ENCODE assay signal across 9 cellular contexts in the genomic region with DNA sequence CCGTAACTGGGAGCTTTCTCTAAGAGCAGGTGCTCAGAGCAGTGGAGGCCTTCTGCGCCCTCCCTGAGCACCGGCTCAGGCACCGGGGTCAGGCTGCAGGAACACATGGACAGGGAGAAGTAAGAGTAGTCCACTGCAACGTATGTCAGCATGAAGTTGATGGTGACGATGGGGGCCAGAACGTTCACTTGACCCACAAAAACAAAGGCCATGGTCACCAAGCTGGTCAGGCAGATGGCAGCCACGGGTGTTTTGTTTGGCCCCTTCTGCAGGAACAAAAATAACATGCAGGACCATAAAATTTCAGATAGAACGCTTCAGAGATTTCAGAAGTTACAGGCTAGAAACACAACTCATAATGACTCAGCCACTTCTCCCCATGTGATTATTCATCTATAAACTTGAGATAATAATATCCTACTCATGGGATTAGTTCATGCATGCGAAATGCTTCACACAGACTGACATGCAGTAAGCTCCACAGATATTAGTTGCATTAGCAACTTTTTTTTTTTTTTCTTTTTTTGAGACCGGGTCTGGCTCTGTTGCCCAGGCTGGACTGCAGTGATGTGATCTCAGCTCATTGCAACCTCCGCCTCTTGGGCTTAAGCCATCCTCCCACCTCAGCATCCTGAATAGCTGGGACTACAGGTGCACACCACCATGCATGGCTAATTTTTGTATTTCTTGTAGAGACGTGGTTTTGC. TPM values are rescaled to one million over a fixed set of nuclear protein-coding genes. Genes with fewer than 3 reads are reported as not detected.
DNase-seq lines count a peak whose midpoint lies in the region; ATAC-seq, FAIRE-seq and TF ChIP-seq lines count a peak whose summit lies in the region.
"Had no signal": no experiment of that assay in that cellular context is flagged by ENCODE, and none has a peak within 500 bp of the region (broad histone marks: within the 10 kb centered on the region; RNA-seq: fewer than 3 reads in every experiment).

No MANE protein-coding gene starts in this region.

- peaks cover 71% of the 10 kb centered on the region for H3K79me2 ChIP-seq in GM12878 (ENCODE audit: control insufficient read depth, insufficient read depth, low read length)

- H4K20me1 ChIP-seq in GM12878 (ENCODE audit: control insufficient read depth, insufficient read depth) = no peaks in the 10 kb centered on the region

- TF ChIP-seq CTCF in GM12878 (IDR thresholded peaks at IDR 0.05 in 2 of 3, conservative IDR thresholded peaks at IDR 0.05 in 1 of 3; ENCODE audit: control insufficient read depth in 2 of 3, extremely low read depth in 1 of 3, insufficient read depth in 1 of 3, low read depth in 3 of 3, low read length in 3 of 3) (no peak), thoracic aorta (IDR thresholded peaks at IDR 0.05) (no peak), Caco-2 (IDR thresholded peaks at IDR 0.05; ENCODE audit: insufficient read depth in 1 of 2, low read depth in 1 of 2, low read length in 1 of 2, severe bottlenecking in 1 of 2, unreplicated experiment in 1 of 2) (no peak)

- 1% methylated on average over 13 of the region's 13 CpGs for WGBS in GM12878 (ENCODE audit: insufficient coverage, insufficient replicate concordance, low lambda C conversion rate, missing lambda C conversion rate)

- FAIRE-seq in GM12878 (lab: Jason Lieb, UNC) = peak; percentile 59

- POLR2A ChIA-PET in activated CD4-positive, alpha-beta T cell treated with anti-CD3 and anti-CD28 coated beads for 36 hours (lab: Charles Lee) = interaction anchor here (0.6 to 1.2 kb wide), 2 partner anchors 18 to 84 kb away, joined by 3 to 4 read pairs; no protein-coding TSS in a partner anchor
- POLR2A ChIA-PET in activated CD4-positive, alpha-beta T cell treated with anti-CD3 and anti-CD28 coated beads, Interleukin-2, amount 10 ng/mL, durations not matched to agents 7 days and 5 days (lab: Charles Lee) = interaction anchor here (1.2 kb wide), 1 partner anchor 13 kb away, joined by 7 read pairs; no protein-coding TSS in a partner anchor
- POLR2A ChIA-PET in GM12878 (lab: Charles Lee) (interaction anchor here (0.6 to 4.2 kb wide), 9 partner anchors 9 to 340 kb away, joined by 3 to 45 read pairs (median 3); no protein-coding TSS in a partner anchor), Caco-2 (lab: Charles Lee) (no interaction called here)

- TF ChIP-seq POLR2A in GM12878 (IDR thresholded peaks at IDR 0.05; ENCODE audit: low read depth, low read length) = peak; percentile 62; the same call in 1 of the 2 replicates

- no peaks in the 10 kb centered on the region for H3K36me3 Mint-ChIP-seq in activated CD4-positive, alpha-beta T cell treated with anti-CD3 and anti-CD28 coated beads for 36 hours (ENCODE audit: low read depth)
- peaks cover 4% of the 10 kb centered on the region for H3K36me3 Mint-ChIP-seq in activated CD4-positive, alpha-beta T cell treated with anti-CD3 and anti-CD28 coated beads, Interleukin-2, amount 10 ng/mL, durations not matched to agents 7 days and 5 days (ENCODE audit: low read depth)
- no peaks in the 10 kb centered on the region for H3K36me3 Mint-ChIP-seq in Caco-2 (ENCODE audit: insufficient read depth, unreplicated experiment)

- H3K4me1 Mint-ChIP-seq in activated CD4-positive, alpha-beta T cell treated with anti-CD3 and anti-CD28 coated beads for 36 hours = peaks cover 33% of the 10 kb centered on the region
- H3K4me1 Mint-ChIP-seq in activated CD4-positive, alpha-beta T cell treated with anti-CD3 and anti-CD28 coated beads, Interleukin-2, amount 10 ng/mL, durations not matched to agents 7 days and 5 days = peaks cover 24% of the 10 kb centered on the region
- no peaks in the 10 kb centered on the region for H3K4me1 Mint-ChIP-seq in Caco-2 (ENCODE audit: low read depth, unreplicated experiment)
- H3K4me1 Mint-ChIP-seq: brain had no signal

- peaks cover 22% of the 10 kb centered on the region for H3K27me3 Mint-ChIP-seq in activated CD4-positive, alpha-beta T cell treated with anti-CD3 and anti-CD28 coated beads for 36 hours
- H3K27me3 Mint-ChIP-seq in activated CD4-positive, alpha-beta T cell treated with anti-CD3 and anti-CD28 coated beads, Interleukin-2, amount 10 ng/mL, durations not matched to agents 7 days and 5 days = peaks cover 36% of the 10 kb centered on the region
- no peaks in the 10 kb centered on the region for H3K27me3 Mint-ChIP-seq in Caco-2 (ENCODE audit: insufficient read depth, unreplicated experiment)

- no peak overlapping the region for H3K27ac Mint-ChIP-seq in activated CD4-positive, alpha-beta T cell treated with anti-CD3 and anti-CD28 coated beads for 36 hours
- H3K27ac Mint-ChIP-seq in activated CD4-positive, alpha-beta T cell treated with anti-CD3 and anti-CD28 coated beads, Interleukin-2, amount 10 ng/mL, durations not matched to agents 7 days and 5 days = no peak overlapping the region
- no peak overlapping the region for H3K27ac Mint-ChIP-seq in Caco-2 (ENCODE audit: unreplicated experiment)
- H3K27ac Mint-ChIP-seq: brain had no signal

- H3K27me3 ChIP-seq in GM12878 (replicated peaks in 1 of 2; ENCODE audit: control insufficient read depth in 2 of 2, insufficient read depth in 2 of 2, low read length in 1 of 2) = no peaks in the 10 kb centered on the region
- no peaks in the 10 kb centered on the region for H3K27me3 ChIP-seq in thoracic aorta (replicated peaks; ENCODE audit: insufficient read depth)
- no peaks in the 10 kb centered on the region for H3K27me3 ChIP-seq in Caco-2 (replicated peaks; ENCODE audit: control insufficient read depth, insufficient read depth, low read length)

- peak overlapping the region; percentile 82 for H3K4me3 ChIP-seq in GM12878
- H3K4me3 ChIP-seq in thoracic aorta = no peak overlapping the region
- no peak overlapping the region for H3K4me3 ChIP-seq in Caco-2 (ENCODE audit: low read depth, low read length)

- H3K36me3 ChIP-seq in GM12878 (ENCODE audit: control insufficient read depth in 2 of 2, insufficient read depth in 2 of 2, low read length in 1 of 2) = no peaks in the 10 kb centered on the region; a peak in 1 of 4 replicates
- no peaks in the 10 kb centered on the region for H3K36me3 ChIP-seq in thoracic aorta
- H3K36me3 ChIP-seq in Caco-2 (ENCODE audit: control insufficient read depth, insufficient read depth, low read length) = no peaks in the 10 kb centered on the region

- peaks cover 5% of the 10 kb centered on the region for H3K9me3 Mint-ChIP-seq in activated CD4-positive, alpha-beta T cell treated with anti-CD3 and anti-CD28 coated beads for 36 hours (ENCODE audit: low read depth)
- peaks cover 4% of the 10 kb centered on the region for H3K9me3 Mint-ChIP-seq in activated CD4-positive, alpha-beta T cell treated with anti-CD3 and anti-CD28 coated beads, Interleukin-2, amount 10 ng/mL, durations not matched to agents 7 days and 5 days
- H3K9me3 Mint-ChIP-seq in Caco-2 (ENCODE audit: unreplicated experiment) = no peaks in the 10 kb centered on the region

- no TSS peak for BruUV-seq in GM12878 (replicated peaks; lab: Mats Ljungman, UMichigan)
- no TSS peak for BruUV-seq in Caco-2 (replicated peaks; lab: Mats Ljungman, UMichigan)

- CTCF ChIA-PET in activated CD4-positive, alpha-beta T cell treated with anti-CD3 and anti-CD28 coated beads for 36 hours (lab: Charles Lee) = interaction anchor here (0.6 to 0.8 kb wide), 4 partner anchors 22 to 477 kb away, joined by 3 to 4 read pairs (median 3); no protein-coding TSS in a partner anchor
- CTCF ChIA-PET in activated CD4-positive, alpha-beta T cell treated with anti-CD3 and anti-CD28 coated beads, Interleukin-2, amount 10 ng/mL, durations not matched to agents 7 days and 5 days (lab: Charles Lee) = interaction anchor here (1.3 to 1.4 kb wide), 2 partner anchors 25 to 42 kb away, joined by 3 to 4 read pairs; no protein-coding TSS in a partner anchor
- CTCF ChIA-PET in GM12878 (lab: Yijun Ruan, JAX) = interaction anchor here (0.6 to 4.5 kb wide), 17 partner anchors 9 to 460 kb away, joined by 3 to 42 read pairs (median 4); a partner anchor contains a TSS
- CTCF ChIA-PET in Caco-2 (lab: Charles Lee) = no interaction called here

- H3K9me3 ChIP-seq in GM12878 (replicated peaks; ENCODE audit: control insufficient read depth, insufficient read depth, low read length) = no peaks in the 10 kb centered on the region
- peaks cover 3% of the 10 kb centered on the region for H3K9me3 ChIP-seq in thoracic aorta
- H3K9me3 ChIP-seq in Caco-2 = no peaks in the 10 kb centered on the region

- peak; percentile 59 for ATAC-seq in activated CD4-positive, alpha-beta T cell treated with anti-CD3 and anti-CD28 coated beads for 36 hours
- ATAC-seq in HG03095 (IDR thresholded peaks at IDR 0.05; ENCODE audit: unreplicated experiment) (peak; percentile 45), GM12878 (peak; percentile 73), thoracic aorta (ENCODE audit: insufficient number of reproducible peaks, low FRiP score, low read depth) (peak; percentile 59), HG03097 (IDR thresholded peaks at IDR 0.05; ENCODE audit: low FRiP score, unreplicated experiment) (no peak)

- peak overlapping the region; percentile 82 for H3K9ac ChIP-seq in GM12878 (ENCODE audit: control insufficient read depth, insufficient read depth, low read length)

- H3K4me2 ChIP-seq in GM12878 (ENCODE audit: control insufficient read depth, insufficient read depth) = peak overlapping the region; percentile 86

- TF ChIP-seq EP300 in GM12878 (IDR thresholded peaks at IDR 0.05; ENCODE audit: borderline replicate concordance in 1 of 2, control insufficient read depth in 1 of 2, low read depth in 2 of 2, low read length in 2 of 2) = peak; percentile 8 to 65; a peak in 1 of 4 replicates

- H3K4me1 ChIP-seq in GM12878 (ENCODE audit: control insufficient read depth, insufficient read depth, low read length) (peaks cover 39% of the 10 kb centered on the region), thoracic aorta (ENCODE audit: control insufficient read depth in 1 of 2, low read depth in 2 of 2) (peaks cover 13 to 19% of the 10 kb centered on the region in 2 donors), Caco-2 (no peaks in the 10 kb centered on the region)

- no peak for TF ChIP-seq RAD21 in GM12878 (IDR thresholded peaks at IDR 0.05; ENCODE audit: insufficient read depth, low read depth, low read length)

- intact Hi-C loops in activated CD4-positive, alpha-beta T cell treated with anti-CD3 and anti-CD28 coated beads for 36 hours (cut with DNase I, micrococcal nuclease) = loop anchor here in 1 of 2 experiments (5.0 kb wide), 1 partner anchor 56 kb away; no protein-coding TSS in a partner anchor
- intact Hi-C loops in GM12878 (cut with micrococcal nuclease; ENCODE audit: unreplicated experiment) (loop anchor here (1.0 to 2.0 kb wide), 3 partner anchors 33 to 93 kb away; no protein-coding TSS in a partner anchor), Caco-2 (cut with micrococcal nuclease; ENCODE audit: unreplicated experiment) (no loop called here)

- in situ Hi-C loops in GM12878 (cut with MboI) = no loop called here

- SMC1A ChIA-PET in GM12878 (lab: Charles Lee; ENCODE audit: uncharacterized antibody, unreplicated experiment) = interaction anchor here (0.7 to 7.9 kb wide), 15 partner anchors 11 to 482 kb away, joined by 3 to 127 read pairs (median 6); a partner anchor contains a TSS

- RAD21 ChIA-PET in GM12878 (lab: Charles Lee; ENCODE audit: unreplicated experiment) = interaction anchor here (0.7 to 5.3 kb wide), 13 partner anchors 8 to 181 kb away, joined by 3 to 76 read pairs (median 7); a partner anchor contains a TSS

- H3K27ac ChIP-seq in GM12878 (ENCODE audit: control insufficient read depth, insufficient read depth) (peak overlapping the region; percentile 93), thoracic aorta (peak overlapping the region; percentile 65 to 81)

- peak overlapping the region; percentile 1 for H2AFZ ChIP-seq in GM12878 (ENCODE audit: control insufficient read depth, low read depth, low read length)

- no peak for DNase-seq in activated CD4-positive, alpha-beta T cell treated with anti-CD3 and anti-CD28 coated beads for 36 hours
- DNase-seq in activated CD4-positive, alpha-beta T cell treated with anti-CD3 and anti-CD28 coated beads, Interleukin-2, amount 10 ng/mL, durations not matched to agents 7 days and 5 days = no peak
- DNase-seq in GM12878 (ENCODE audit: low read depth, low spot score) = peak; percentile 86
- no peak for DNase-seq in thoracic aorta (ENCODE audit: low spot score)
- DNase-seq in Caco-2 = no peak
- no peak for DNase-seq in anterior cingulate cortex (lab: John Stamatoyannopoulos, UW)

- no peak overlapping the region for H3K4me3 Mint-ChIP-seq in activated CD4-positive, alpha-beta T cell treated with anti-CD3 and anti-CD28 coated beads for 36 hours
- H3K4me3 Mint-ChIP-seq in activated CD4-positive, alpha-beta T cell treated with anti-CD3 and anti-CD28 coated beads, Interleukin-2, amount 10 ng/mL, durations not matched to agents 7 days and 5 days = no peak overlapping the region
- no peak overlapping the region for H3K4me3 Mint-ChIP-seq in Caco-2 (ENCODE audit: unreplicated experiment)
- H3K4me3 Mint-ChIP-seq: brain had no signal

RNA-seq across cellular contexts. Expression of a gene that starts 52.2 kb away (rescaled TPM):
- total RNA-seq in activated CD4-positive, alpha-beta T cell treated with anti-CD3 and anti-CD28 coated beads for 36 hours = 1 to 10 TPM; 5.9 to 6.4 TPM
- 10 to 100 TPM; 26.6 to 30.4 TPM for total RNA-seq in activated CD4-positive, alpha-beta T cell treated with anti-CD3 and anti-CD28 coated beads, Interleukin-2, amount 10 ng/mL, durations not matched to agents 7 days and 5 days
- total RNA-seq in GM12878 (2013; cell fraction: nucleolus; rRNA removed) = 72.0 and 76.9 TPM in 2 replicates
- 10.5 and 10.9 TPM in 2 replicates for total RNA-seq in GM12878 (2014; rRNA removed)
- 8.4 and 10.1 TPM in 2 replicates for total RNA-seq in GM12878 (2014; rRNA removed; fragmentation: Illumina TruSeq; extraction: Trizol)
- total RNA-seq in GM12878 (2021) = 31.1 and 32.1 TPM in 2 replicates
- 10.0 TPM for polyA plus RNA-seq in GM12878 (2011; ENCODE audit: low read depth)
- polyA plus RNA-seq in GM12878 (2011; rRNA removed) = 3.4 and 6.8 TPM in 2 replicates
- 3.6 and 7.3 TPM in 2 replicates for polyA plus RNA-seq in GM12878 (2011; cell fraction: cytosol; rRNA removed)
- polyA plus RNA-seq in GM12878 (2011; cell fraction: nucleus; rRNA removed) = 10.7 and 12.9 TPM in 2 replicates
- 10.5 and 16.4 TPM in 2 replicates for polyA plus RNA-seq in GM12878 (2012)
- polyA plus RNA-seq in GM12878 (2014; fragmentation: Illumina TruSeq; extraction: Trizol) = 21.6 and 22.2 TPM in 2 replicates
- polyA plus RNA-seq in GM12878 (2014; fragmentation: Nextera tagmentation; extraction: Ambion mirVana) = 1 to 10 TPM; 2.2 to 4.1 TPM
- polyA plus RNA-seq in GM12878 (2014; rRNA removed) = 10.5 and 13.4 TPM in 2 replicates
- polyA plus RNA-seq in GM12878 (2016; fragmentation: Nextera tagmentation; extraction: Ambion mirVana) = 1 to 10 TPM; 2.7 TPM
- 10.7 and 19.5 TPM in 2 replicates for polyA minus RNA-seq in GM12878 (2011; rRNA and poly(A)+ RNA removed)
- polyA minus RNA-seq in GM12878 (2011; cell fraction: cytosol; rRNA and poly(A)+ RNA removed) = 9.9 and 13.2 TPM in 2 replicates
- 6.5 and 13.8 TPM in 2 replicates for polyA minus RNA-seq in GM12878 (2011; cell fraction: nucleus; rRNA and poly(A)+ RNA removed)
- total RNA-seq in thoracic aorta = 100 to 1,000 TPM; 114 to 168 TPM
- total RNA-seq in Caco-2 (2022) = 51.8 and 69.8 TPM in 2 replicates
